16 cellular contexts compared by ENCODE assay signal in the genomic region with DNA sequence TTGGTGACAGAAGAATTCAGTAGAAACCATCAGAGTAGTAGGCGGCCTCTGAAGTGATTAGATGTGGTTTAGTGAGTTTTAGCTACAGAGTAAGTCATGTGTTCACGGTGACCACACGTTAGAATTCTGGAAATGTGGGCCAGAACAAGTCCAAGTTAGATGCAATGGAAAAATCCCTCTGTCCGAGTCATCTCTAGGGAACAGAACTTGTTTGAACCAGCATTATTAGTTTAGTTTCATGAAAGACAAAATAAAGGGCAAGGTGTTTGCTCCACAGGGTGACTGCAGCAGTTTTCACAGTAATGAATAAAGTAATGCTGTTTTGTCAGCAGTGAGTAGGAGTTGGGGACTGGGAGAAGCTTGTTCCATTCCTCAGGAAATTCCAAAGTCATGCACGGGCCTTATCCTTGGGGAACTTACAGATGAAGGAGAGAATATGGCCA.
A peak's percentile ranks its signal among the peaks of the same experiment; 100 is the strongest.
DNase-seq lines count a peak whose midpoint lies in the region; ATAC-seq and TF ChIP-seq lines count a peak whose summit lies in the region.
"Had no signal": no experiment of that assay in that cellular context is flagged by ENCODE, and none has a peak within 500 bp of the region (broad histone marks: within the 10 kb centered on the region; RNA-seq: fewer than 3 reads in every experiment).

No MANE protein-coding gene starts in this region.

- H3K27ac ChIP-seq in mesodermal cell (ENCODE audit: low read depth, low read length, severe bottlenecking) = peak overlapping the region; percentile 62

- H3K27me3 Mint-ChIP-seq in activated T-helper 2 cell treated with anti-CD3 and anti-CD28 coated beads, Interferon-gamma antibody, Interleukin-2, Interleukin-4, amounts not matched to agents 10 μg/mL and 5 μg/mL and 100 μg/mL, durations not matched to agents 14 hours and 24 hours and 36 hours (ENCODE audit: low read depth) = peaks cover 14% of the 10 kb centered on the region

- H3K4me1 ChIP-seq in mesodermal cell (ENCODE audit: control insufficient read depth, insufficient read depth, low read length, poor library complexity, severe bottlenecking) = peaks cover 25% of the 10 kb centered on the region

- H3K9me3 ChIP-seq in mesodermal cell (ENCODE audit: control insufficient read depth, low read length) = no peaks in the 10 kb centered on the region

- H3K36me3 Mint-ChIP-seq in activated T-helper 2 cell treated with anti-CD3 and anti-CD28 coated beads, Interferon-gamma antibody, Interleukin-2, Interleukin-4, amounts not matched to agents 10 μg/mL and 5 μg/mL and 100 μg/mL, durations not matched to agents 14 hours and 24 hours and 36 hours (ENCODE audit: low read depth) = no peaks in the 10 kb centered on the region
- H3K36me3 Mint-ChIP-seq: natural killer cell treated with Interleukin-12 subunit alpha and Interleukin-12 subunit beta and Interleukin-15 and Interleukin-18, amount 100 ng/mL, for 72 hours; stimulated activated effector memory CD8-positive, alpha-beta T cell treated with anti-CD3 and anti-CD28 coated beads, Interleukin-12 subunit alpha, Interleukin-12 subunit beta, amount 100 ng/mL, for 72 hours had no signal

- WGBS in mesodermal cell (ENCODE audit: insufficient coverage in 2 of 2), 2 experiments = 83 to 90% methylated on average over 4 of the region's 5 CpGs

- in situ Hi-C loops in GM13976 (cut with MboI; ENCODE audit: low sequenced_read_pairs, unreplicated experiment) = no loop called here

- DNase-seq in AG10803 (ENCODE audit: low read depth) (peak; percentile 70), fibroblast of gingiva (ENCODE audit: low read depth) (peak; percentile 39), HK-2 (ENCODE audit: unreplicated experiment) (no peak), SK-N-DZ (ENCODE audit: low spot score) (no peak), GM13976 (ENCODE audit: low spot score) (no peak)
- DNase-seq in activated T-helper 2 cell treated with anti-CD3 and anti-CD28 coated beads, Interferon-gamma antibody, Interleukin-2, Interleukin-4, amounts not matched to agents 10 μg/mL and 5 μg/mL and 100 μg/mL, durations not matched to agents 14 hours and 24 hours and 36 hours (ENCODE audit: low spot score) = no peak
- DNase-seq: activated CD4-positive, CD25-positive, alpha-beta regulatory T cell treated with anti-CD3 and anti-CD28 coated beads, Interleukin-2, amount 50 U/mL, for 72 hours; H9; KBM-7; NCI-H2171 treated with DMSO at 0.1 percent for 48 hours had no signal

- no peak overlapping the region for H3K4me3 Mint-ChIP-seq in activated T-helper 2 cell treated with anti-CD3 and anti-CD28 coated beads, Interferon-gamma antibody, Interleukin-2, Interleukin-4, amounts not matched to agents 10 μg/mL and 5 μg/mL and 100 μg/mL, durations not matched to agents 14 hours and 24 hours and 36 hours (ENCODE audit: low read depth)
- H3K4me3 Mint-ChIP-seq: activated T-helper 17 cell treated with anti-CD3 and anti-CD28 coated beads, Interleukin-2, amount 50 U/mL, for 72 hours; B cell; H9; natural killer cell treated with Interleukin-12 subunit alpha and Interleukin-12 subunit beta and Interleukin-15 and Interleukin-18, amount 100 ng/mL, for 72 hours; stimulated activated effector memory CD8-positive, alpha-beta T cell treated with anti-CD3 and anti-CD28 coated beads, Interleukin-12 subunit alpha, Interleukin-12 subunit beta, amount 100 ng/mL, for 72 hours had no signal

- TF ChIP-seq CTCF in AG10803 (conservative IDR thresholded peaks at IDR 0.05; ENCODE audit: low read length) (no peak), GM13976 (IDR thresholded peaks at IDR 0.05; ENCODE audit: borderline replicate concordance, control extremely low read depth, extremely low read depth, insufficient read depth, missing control alignments) (no peak)

- no peaks in the 10 kb centered on the region for H3K9me3 Mint-ChIP-seq in activated T-helper 2 cell treated with anti-CD3 and anti-CD28 coated beads, Interferon-gamma antibody, Interleukin-2, Interleukin-4, amounts not matched to agents 10 μg/mL and 5 μg/mL and 100 μg/mL, durations not matched to agents 14 hours and 24 hours and 36 hours
- H3K9me3 Mint-ChIP-seq: activated T-helper 17 cell treated with anti-CD3 and anti-CD28 coated beads, Interleukin-2, amount 50 U/mL, for 72 hours; natural killer cell treated with Interleukin-12 subunit alpha and Interleukin-12 subunit beta and Interleukin-15 and Interleukin-18, amount 100 ng/mL, for 72 hours; stimulated activated effector memory CD8-positive, alpha-beta T cell treated with anti-CD3 and anti-CD28 coated beads, Interleukin-12 subunit alpha, Interleukin-12 subunit beta, amount 100 ng/mL, for 72 hours had no signal

- H3K4me1 Mint-ChIP-seq in activated T-helper 2 cell treated with anti-CD3 and anti-CD28 coated beads, Interferon-gamma antibody, Interleukin-2, Interleukin-4, amounts not matched to agents 10 μg/mL and 5 μg/mL and 100 μg/mL, durations not matched to agents 14 hours and 24 hours and 36 hours (ENCODE audit: low read depth) = no peaks in the 10 kb centered on the region
- H3K4me1 Mint-ChIP-seq: activated T-helper 17 cell treated with anti-CD3 and anti-CD28 coated beads, Interleukin-2, amount 50 U/mL, for 72 hours; B cell; stimulated activated effector memory CD8-positive, alpha-beta T cell treated with anti-CD3 and anti-CD28 coated beads, Interleukin-12 subunit alpha, Interleukin-12 subunit beta, amount 100 ng/mL, for 72 hours had no signal

- intact Hi-C loops in activated T-helper 2 cell treated with anti-CD3 and anti-CD28 coated beads, Interferon-gamma antibody, Interleukin-2, Interleukin-4, amounts not matched to agents 10 μg/mL and 5 μg/mL and 100 μg/mL, durations not matched to agents 14 hours and 24 hours and 36 hours (cut with micrococcal nuclease) = no loop called here

- H3K36me3 ChIP-seq in mesodermal cell (ENCODE audit: control insufficient read depth, insufficient read depth, low read length) = peaks cover 66% of the 10 kb centered on the region

- peak; percentile 43 for ATAC-seq in SK-N-SH treated with all-trans-retinoic acid at 6 μM for 48 hours
- ATAC-seq: activated T-helper 17 cell treated with anti-CD3 and anti-CD28 coated beads, Interleukin-2, amount 50 U/mL, for 72 hours; natural killer cell treated with Interleukin-12 subunit alpha and Interleukin-12 subunit beta and Interleukin-15 and Interleukin-18, amount 100 ng/mL, for 72 hours; stimulated activated effector memory CD8-positive, alpha-beta T cell treated with anti-CD3 and anti-CD28 coated beads, Interleukin-12 subunit alpha, Interleukin-12 subunit beta, amount 100 ng/mL, for 72 hours had no signal

- H3K4me3 ChIP-seq in AG10803 (ENCODE audit: low read length) (no peak overlapping the region), mesodermal cell (ENCODE audit: extremely low read depth, insufficient read depth, low read length, poor library complexity, severe bottlenecking) (no peak overlapping the region)

- H3K27ac Mint-ChIP-seq in activated T-helper 2 cell treated with anti-CD3 and anti-CD28 coated beads, Interferon-gamma antibody, Interleukin-2, Interleukin-4, amounts not matched to agents 10 μg/mL and 5 μg/mL and 100 μg/mL, durations not matched to agents 14 hours and 24 hours and 36 hours = no peak overlapping the region
- H3K27ac Mint-ChIP-seq: activated T-helper 17 cell treated with anti-CD3 and anti-CD28 coated beads, Interleukin-2, amount 50 U/mL, for 72 hours; B cell; natural killer cell treated with Interleukin-12 subunit alpha and Interleukin-12 subunit beta and Interleukin-15 and Interleukin-18, amount 100 ng/mL, for 72 hours; stimulated activated effector memory CD8-positive, alpha-beta T cell treated with anti-CD3 and anti-CD28 coated beads, Interleukin-12 subunit alpha, Interleukin-12 subunit beta, amount 100 ng/mL, for 72 hours had no signal

TF ChIP-seq in SK-N-SH treated with all-trans-retinoic acid at 6 μM for 48 hours, 23 proteins besides CTCF, POLR2A, EP300 and RAD21:
- no peak for TF ChIP-seq TOX (CRISPR knock-in tag; IDR thresholded peaks at IDR 0.05; ENCODE audit: borderline replicate concordance)
- no peak for TF ChIP-seq PPARA (CRISPR knock-in tag; IDR thresholded peaks at IDR 0.05; ENCODE audit: borderline replicate concordance)
- TF ChIP-seq ZFP30 (CRISPR knock-in tag; IDR thresholded peaks at IDR 0.05) = no peak
- TF ChIP-seq SNAI2 (CRISPR knock-in tag; IDR thresholded peaks at IDR 0.05) = no peak
TF ChIP-seq in SK-N-SH treated with all-trans-retinoic acid at 6 μM for 48 hours: peak in this region for 0.

Comparison
In these comparisons a context has a peak if more than half of its experiments do, and no peak if none do; other contexts are left out.
1. DNase-seq: peak in AG10803 (single experiment) and fibroblast of gingiva (single experiment); none in activated T-helper 2 cell treated with anti-CD3 and anti-CD28 coated beads, Interferon-gamma antibody, Interleukin-2, Interleukin-4, amounts not matched to agents 10 μg/mL and 5 μg/mL and 100 μg/mL, durations not matched to agents 14 hours and 24 hours and 36 hours (single experiment), HK-2 (single experiment), SK-N-DZ (single experiment) and GM13976 (single experiment).